24 cellular contexts compared by ENCODE assay signal in genomic region chr9:23669776-23670175, GRCh38.
"Had no signal": no experiment of that assay in that cellular context is flagged by ENCODE, and none has a peak within 500 bp of the region (broad histone marks: within the 10 kb centered on the region; RNA-seq: fewer than 3 reads in every experiment).

No MANE protein-coding gene starts in this region.

- H3K36me3 ChIP-seq: gastroesophageal sphincter, sigmoid colon, suprapubic skin, tibial artery had no signal

- H3K9me3 ChIP-seq: body of pancreas, gastroesophageal sphincter, psoas muscle, sigmoid colon, suprapubic skin, tibial artery had no signal

- H3K4me3 ChIP-seq: body of pancreas, gastroesophageal sphincter, psoas muscle, sigmoid colon, suprapubic skin, tibial artery had no signal

- H3K4me1 ChIP-seq: gastroesophageal sphincter, parathyroid adenoma, psoas muscle, sigmoid colon, tibial artery had no signal

- H3K27ac ChIP-seq: body of pancreas, gastroesophageal sphincter, parathyroid adenoma, psoas muscle, sigmoid colon, suprapubic skin, tibial artery had no signal

- FAIRE-seq: kidney, small intestine had no signal

- ATAC-seq: activated CD4-positive, alpha-beta T cell treated with anti-CD3 and anti-CD28 coated beads for 36 hours; activated T-cell treated with anti-CD3 and anti-CD28 coated beads, Interleukin-2, amount 50 U/mL, for 72 hours; body of pancreas; effector memory CD8-positive, alpha-beta T cell; gastroesophageal sphincter; left colon; naive thymus-derived CD8-positive, alpha-beta T cell; psoas muscle had no signal

- DNase-seq: activated CD4-positive, alpha-beta T cell treated with anti-CD3 and anti-CD28 coated beads for 36 hours; activated CD4-positive, CD25-positive, alpha-beta regulatory T cell; activated naive CD4-positive, alpha-beta T cell treated with Interleukin-2 at 50 U/mL for 16 hours; activated T-cell treated with anti-CD3 and anti-CD28 coated beads for 4 hours; activated T-cell treated with anti-CD3 and anti-CD28 coated beads, Interleukin-2, amount 50 U/mL, for 72 hours; body of pancreas; cortex of kidney; effector memory CD8-positive, alpha-beta T cell; erythroblast; head of caudate nucleus; immature natural killer cell; kidney; left colon; mammary epithelial cell; naive thymus-derived CD8-positive, alpha-beta T cell; nucleus accumbens; psoas muscle; sigmoid colon; small intestine; stimulated activated naive CD4-positive, alpha-beta T cell; tibial artery had no signal

- H3K27me3 ChIP-seq: body of pancreas, gastroesophageal sphincter, sigmoid colon, suprapubic skin, tibial artery had no signal
